Comparison of ENCODE assay signal across 8 cellular contexts in genomic region chr5:90802695-90803317, GRCh38.
DNase-seq lines count a peak whose midpoint lies in the region; ATAC-seq, FAIRE-seq and TF ChIP-seq lines count a peak whose summit lies in the region.

No MANE protein-coding gene starts in this region.

- no peaks in the 10 kb centered on the region for H3F3A ChIP-seq in DOHH2 (ENCODE audit: control insufficient read depth, insufficient read depth)

- H3K9me2 ChIP-seq in DOHH2 (replicated peaks; ENCODE audit: control insufficient read depth, low read length): no peaks in the 10 kb centered on the region

- H3K27me3 ChIP-seq in DOHH2 (ENCODE audit: control insufficient read depth, low read length) (no peaks in the 10 kb centered on the region), tibial nerve (no peaks in the 10 kb centered on the region)

- no peak for TF ChIP-seq POLR2A in tibial nerve (IDR thresholded peaks at IDR 0.05)

- ATAC-seq in GM21825 (IDR thresholded peaks at IDR 0.05; ENCODE audit: unreplicated experiment): peak; percentile 78
- ATAC-seq in GM21786 (IDR thresholded peaks at IDR 0.05; ENCODE audit: unreplicated experiment): no peak

- H4K20me1 ChIP-seq in DOHH2 (ENCODE audit: control insufficient read depth, insufficient read depth, low read depth, low read length): no peaks in the 10 kb centered on the region

- WGBS in tibial nerve, 2 donors: 35 to 36% methylated on average over 5 of the region's 5 CpGs

- DNase-seq in A172 (ENCODE audit: low spot score) (peak; percentile 51), Kasumi-1 (lab: John Stamatoyannopoulos, UW) (peak; percentile 62 to 72), iPS DF 19.7 (ENCODE audit: low read depth, low spot score) (peak; percentile 23), tibial nerve (ENCODE audit: low spot score in 2 of 2) (no peak)

- peak; percentile 63 for TF ChIP-seq CTCF in DOHH2 (IDR thresholded peaks at IDR 0.05; ENCODE audit: low read depth, low read length, poor library complexity, severe bottlenecking)
- TF ChIP-seq CTCF in tibial nerve (IDR thresholded peaks at IDR 0.05): peak in 4 of 5 experiments; percentile 18 to 64 (median 54)

- H3K4me1 ChIP-seq in DOHH2 (ENCODE audit: control insufficient read depth, low read length) (no peaks in the 10 kb centered on the region), tibial nerve (no peaks in the 10 kb centered on the region)

- H3K27ac ChIP-seq in DOHH2 (ENCODE audit: low read depth, low read length) (no peak overlapping the region), tibial nerve (no peak overlapping the region)

- no peak overlapping the region for H3K4me2 ChIP-seq in DOHH2 (ENCODE audit: low read length)

- H3K9me3 ChIP-seq in DOHH2 (ENCODE audit: control insufficient read depth, insufficient read depth, low read length) (no peaks in the 10 kb centered on the region), tibial nerve (peaks cover 0 to 19% (median 3%) of the 10 kb centered on the region in 4 donors)

- H3K4me3 ChIP-seq in DOHH2 (ENCODE audit: low read length) (no peak overlapping the region), tibial nerve (no peak overlapping the region)

- FAIRE-seq in TTC549 (lab: Jason Lieb, UNC): peak; percentile 88

- H3K36me3 ChIP-seq in DOHH2 (ENCODE audit: control insufficient read depth, low read length) (no peaks in the 10 kb centered on the region), tibial nerve (no peaks in the 10 kb centered on the region)

- TF ChIP-seq EP300 in tibial nerve (IDR thresholded peaks at IDR 0.05): no peak

- H3K79me2 ChIP-seq in DOHH2 (ENCODE audit: control insufficient read depth, low read length): no peaks in the 10 kb centered on the region

Comparison
In these comparisons a context has a peak if more than half of its experiments do, and no peak if none do; other contexts are left out.
1. DNase-seq: peak in A172 (single experiment), Kasumi-1 (2 of 2) and iPS DF 19.7 (single experiment); none in tibial nerve (0 of 2).